In genomic region chr1:184755226-184756065, GRCh38 we compare ENCODE assay signal across 8 cellular contexts. TPM values are rescaled to one million over a fixed set of nuclear protein-coding genes. Genes with fewer than 3 reads are reported as not detected.
DNase-seq lines count a peak whose midpoint lies in the region; ATAC-seq, FAIRE-seq and TF ChIP-seq lines count a peak whose summit lies in the region.

No MANE protein-coding gene starts in this region.

- H3K36me3 ChIP-seq in HEK293 (ENCODE audit: control insufficient read depth in 2 of 2, insufficient read depth in 1 of 2, low read length in 2 of 2): no peaks in the 10 kb centered on the region
- H3K36me3 ChIP-seq in OCI-LY3 (replicated peaks; ENCODE audit: low read depth, low read length): no peaks in the 10 kb centered on the region
- no peaks in the 10 kb centered on the region for H3K36me3 ChIP-seq in keratinocyte (ENCODE audit: control insufficient read depth in 2 of 2, extremely low read depth in 1 of 2, insufficient read depth in 2 of 2, low read length in 2 of 2)

- H3K27ac ChIP-seq in HEK293 (ENCODE audit: extremely low read depth, low read depth, low read length) (no peak overlapping the region; the same call in 1 of the 2 replicates), OCI-LY3 (ENCODE audit: low read length) (peak overlapping the region; percentile 35), keratinocyte (ENCODE audit: control insufficient read depth, insufficient read depth, low read length) (peak overlapping the region; percentile 91)

- H3K79me2 ChIP-seq in OCI-LY3 (ENCODE audit: low read length) (peaks cover 20% of the 10 kb centered on the region), keratinocyte (ENCODE audit: control insufficient read depth, insufficient read depth, low read length) (peaks cover 15% of the 10 kb centered on the region)

- peak overlapping the region; percentile 94 for H3K4me2 ChIP-seq in OCI-LY3 (ENCODE audit: low read length)
- peak overlapping the region; percentile 91 for H3K4me2 ChIP-seq in keratinocyte (ENCODE audit: control insufficient read depth, extremely low read depth, insufficient read depth, low read depth, low read length)

- peak overlapping the region; percentile 52 to 98 (median 92) for H3K27ac Mint-ChIP-seq in brain

- H3K36me3 Mint-ChIP-seq in brain: no peaks in the 10 kb centered on the region

- ATAC-seq in GM21737 (IDR thresholded peaks at IDR 0.05; ENCODE audit: unreplicated experiment): no peak

- H3K9ac ChIP-seq in OCI-LY3 (ENCODE audit: low read length) (peak overlapping the region; percentile 82), keratinocyte (ENCODE audit: control insufficient read depth, extremely low read depth, insufficient read depth, low read length) (peak overlapping the region; percentile 84)

- H4K20me1 ChIP-seq in OCI-LY3 (ENCODE audit: insufficient read depth, low read length) (no peaks in the 10 kb centered on the region), keratinocyte (ENCODE audit: control insufficient read depth, extremely low read depth, insufficient read depth, low read length) (no peaks in the 10 kb centered on the region)

- POLR2A ChIA-PET in HEK293 (lab: Yijun Ruan, JAX): interaction anchor here (1.2 to 2.5 kb wide), 4 partner anchors 18 to 402 kb away, joined by 4 to 8 read pairs (median 4); partner anchors contain the start of gene SWT1

- peak overlapping the region; percentile 100 for H2AFZ ChIP-seq in OCI-LY3 (ENCODE audit: low read depth, low read length)
- H2AFZ ChIP-seq in keratinocyte (ENCODE audit: control insufficient read depth, low read length): peak overlapping the region; percentile 97

- H3K9me1 ChIP-seq in keratinocyte (ENCODE audit: control insufficient read depth, extremely low read depth, insufficient read depth, low read length): no peaks in the 10 kb centered on the region

- peak overlapping the region; percentile 72 for H3K4me3 ChIP-seq in HEK293 (ENCODE audit: low read depth, low read length)
- peak overlapping the region; percentile 85 for H3K4me3 ChIP-seq in OCI-LY3 (ENCODE audit: low read length)
- peak overlapping the region; percentile 78 to 96 (median 96) for H3K4me3 ChIP-seq in keratinocyte (ENCODE audit: control insufficient read depth in 2 of 3, extremely low read depth in 1 of 3, insufficient read depth in 2 of 3, low read depth in 1 of 3, low read length in 3 of 3)

- TF ChIP-seq CTCF in HEK293 (tag by site-specific recombination; IDR thresholded peaks at IDR 0.05) (no peak), OCI-LY3 (IDR thresholded peaks at IDR 0.05; ENCODE audit: low read depth, low read length) (no peak), brain (conservative IDR thresholded peaks at IDR 0.05) (no peak), keratinocyte (optimal IDR thresholded peaks at IDR 0.05 in 1 of 3, IDR thresholded peaks at IDR 0.05 in 1 of 3, conservative IDR thresholded peaks at IDR 0.05 in 1 of 3; ENCODE audit: extremely low read depth in 1 of 3, insufficient read depth in 2 of 3, low read length in 3 of 3) (no peak)

- H3K4me1 ChIP-seq in HEK293 (ENCODE audit: control insufficient read depth, insufficient read depth, low read length) (peaks cover 3% of the 10 kb centered on the region; the same call in 1 of the 2 replicates), OCI-LY3 (ENCODE audit: low read length) (peaks cover 21% of the 10 kb centered on the region), keratinocyte (ENCODE audit: control insufficient read depth, extremely low read depth, insufficient read depth, low read length) (peaks cover 11% of the 10 kb centered on the region)

- H3K27me3 Mint-ChIP-seq in brain: peaks cover 25% of the 10 kb centered on the region

- DNase-seq in NOMO-1 treated with DMSO at 0.1 percent for 48 hours (lab: John Stamatoyannopoulos, UW; ENCODE audit: unreplicated experiment) (peak; percentile 34), NOMO-1 treated with dmso at 0.1 percent for 144 hours (lab: John Stamatoyannopoulos, UW; ENCODE audit: unreplicated experiment) (no peak), keratinocyte (ENCODE audit: low read depth, low spot score) (no peak)
- peak; percentile 27 for DNase-seq in stimulated activated CD8-positive, alpha-beta memory T cell treated with anti-CD3 and anti-CD28 coated beads, Interleukin-4, amount 100 ng/mL, for 48 hours

- no peaks in the 10 kb centered on the region for H3K9me3 Mint-ChIP-seq in brain

- H3K9me3 ChIP-seq in HEK293 (ENCODE audit: control insufficient read depth, insufficient read depth, low read depth, low read length) (no peaks in the 10 kb centered on the region), OCI-LY3 (ENCODE audit: insufficient read depth, low read length) (no peaks in the 10 kb centered on the region), keratinocyte (ENCODE audit: control insufficient read depth, low read depth, low read length) (no peaks in the 10 kb centered on the region)

- H3K27me3 ChIP-seq in OCI-LY3 (ENCODE audit: low read depth, low read length) (no peaks in the 10 kb centered on the region), keratinocyte (ENCODE audit: control insufficient read depth, extremely low read depth, insufficient read depth, low read length) (no peaks in the 10 kb centered on the region)

- dilution Hi-C loops in keratinocyte (cut with MboI; ENCODE audit: extremely low pct_ligation_motif_present, low sequenced_read_pairs): no loop called here

- H3K4me1 Mint-ChIP-seq in brain: peaks cover 43% of the 10 kb centered on the region

- CTCF ChIA-PET in HEK293 (lab: Yijun Ruan, JAX): interaction anchor here (0.6 to 1.6 kb wide), 2 partner anchors 12 to 310 kb away, joined by 3 to 4 read pairs; no protein-coding TSS in a partner anchor

- peak overlapping the region; percentile 89 to 97 (median 96) for H3K4me3 Mint-ChIP-seq in brain

- FAIRE-seq in keratinocyte (lab: Jason Lieb, UNC): no peak

TF ChIP-seq in HEK293, 187 proteins besides CTCF, POLR2A, EP300 and RAD21 (continues in another document):
- TF ChIP-seq OSR2 (tag by site-specific recombination; IDR thresholded peaks at IDR 0.05) (peak; percentile 48; the same call in 1 of the 2 replicates), ZNF521 (tag by site-specific recombination; IDR thresholded peaks at IDR 0.05) (no peak), ZNF114 (tag by site-specific recombination; IDR thresholded peaks at IDR 0.05) (no peak), KLF16 (tag by site-specific recombination; IDR thresholded peaks at IDR 0.05) (peak; percentile 36; the same call in 1 of the 2 replicates), ZNF302 (tag by site-specific recombination; IDR thresholded peaks at IDR 0.05; ENCODE audit: low read depth) (no peak), REPIN1 (tag by site-specific recombination; IDR thresholded peaks at IDR 0.05; ENCODE audit: low read depth) (no peak), ZNF600 (tag by site-specific recombination; IDR thresholded peaks at IDR 0.05) (peak; percentile 100), ZBTB11 (tag by site-specific recombination; conservative IDR thresholded peaks at IDR 0.05; ENCODE audit: low read depth) (no peak; the same call in 1 of the 2 replicates), ZNF791 (tag by site-specific recombination; IDR thresholded peaks at IDR 0.05) (no peak), ZNF404 (tag by site-specific recombination; IDR thresholded peaks at IDR 0.05) (no peak), ZNF610 (tag by site-specific recombination; IDR thresholded peaks at IDR 0.05; ENCODE audit: borderline replicate concordance) (no peak), ZNF214 (tag by site-specific recombination; IDR thresholded peaks at IDR 0.05; ENCODE audit: borderline replicate concordance) (no peak), KLF17 (tag by site-specific recombination; IDR thresholded peaks at IDR 0.05) (no peak)

RNA-seq across cellular contexts. Expression of gene EDEM3, which starts 0.8 kb away (rescaled TPM):
- polyA plus RNA-seq in brain (ENCODE audit: insufficient read depth, low read depth, low replicate concordance): 2.6 TPM
- polyA plus RNA-seq in keratinocyte: 22.5 to 23.6 TPM (median 22.8 TPM) in 3 replicates
- polyA plus RNA-seq in keratinocyte (2011; ENCODE audit: low read depth): 21.7 TPM
- 5.0 and 9.4 TPM in 2 replicates for polyA plus RNA-seq in keratinocyte (2011; cell fraction: cytosol; rRNA removed)
- 27.9 and 37.4 TPM in 2 replicates for polyA plus RNA-seq in keratinocyte (2011; cell fraction: nucleus; rRNA removed)
- 11.3 and 13.9 TPM in 2 replicates for polyA plus RNA-seq in keratinocyte (2012; ENCODE audit: low replicate concordance)
- polyA minus RNA-seq in keratinocyte: 12.3 to 104 TPM (median 63.0 TPM) in 3 replicates
- polyA minus RNA-seq in keratinocyte (2011; cell fraction: cytosol; rRNA and poly(A)+ RNA removed): 18.6 TPM
- 29.1 and 118 TPM in 2 replicates for polyA minus RNA-seq in keratinocyte (2011; cell fraction: nucleus; rRNA and poly(A)+ RNA removed)

Comparison
In these comparisons a context has a peak if more than half of its experiments do, and no peak if none do; other contexts are left out.
1. DNase-seq: peak in NOMO-1 treated with DMSO at 0.1 percent for 48 hours (single experiment) and stimulated activated CD8-positive, alpha-beta memory T cell treated with anti-CD3 and anti-CD28 coated beads, Interleukin-4, amount 100 ng/mL, for 48 hours (single experiment); none in NOMO-1 treated with dmso at 0.1 percent for 144 hours (single experiment) and keratinocyte (single experiment).
2. Peak in every context shown above with its lines, with median percentiles within 50 percentile points of each other: H3K4me3 ChIP-seq.